Comparison of ENCODE assay signal across 12 cellular contexts in genomic region chr14:38405851-38406630, GRCh38.
DNase-seq lines count a peak whose midpoint lies in the region; ATAC-seq and TF ChIP-seq lines count a peak whose summit lies in the region.
"Had no signal": no experiment of that assay in that cellular context is flagged by ENCODE, and none has a peak within 500 bp of the region (broad histone marks: within the 10 kb centered on the region; RNA-seq: fewer than 3 reads in every experiment).

No MANE protein-coding gene starts in this region.

- H3K9ac ChIP-seq in BLaER1 treated with 17β-estradiol and CSF1 and Interleukin-3, amounts not matched to agents 10 nM and 100 nM: no peak overlapping the region
- no peak overlapping the region for H3K9ac ChIP-seq in PC-3 (ENCODE audit: low read length)

- POLR2A ChIA-PET in PC-3 (lab: Charles Lee; ENCODE audit: unreplicated experiment): no interaction called here
- POLR2A ChIA-PET in T-cell (lab: Charles Lee): no interaction called here

- no peaks in the 10 kb centered on the region for H3K36me3 Mint-ChIP-seq in T-cell

- no peaks in the 10 kb centered on the region for H3K36me3 ChIP-seq in BLaER1 treated with 17β-estradiol and CSF1 and Interleukin-3, amounts not matched to agents 10 nM and 100 nM
- no peaks in the 10 kb centered on the region for H3K36me3 ChIP-seq in PC-3 (ENCODE audit: low read depth, low read length)
- H3K36me3 ChIP-seq: sigmoid colon had no signal

- peak; percentile 97 for DNase-seq in LHCN-M2 (ENCODE audit: low read depth)
- DNase-seq in PC-3: peak; percentile 20
- DNase-seq in iPS-NIHi11 (ENCODE audit: low spot score): peak; percentile 17
- no peak for DNase-seq in T-cell
- no peak for DNase-seq in stimulated activated naive CD4-positive, alpha-beta T cell treated with Interleukin-2 at 50 U/mL for 16 hours (lab: John Stamatoyannopoulos, UW)
- DNase-seq in DMS114 treated with DMSO at 0.1 percent for 48 hours (lab: John Stamatoyannopoulos, UW; ENCODE audit: unreplicated experiment): no peak
- DNase-seq: activated naive CD8-positive, alpha-beta T cell treated with anti-CD3 and anti-CD28 coated beads, Interleukin-2, amount 50 U/mL, for 24 hours; sigmoid colon had no signal

- no peaks in the 10 kb centered on the region for H3K9me3 ChIP-seq in BLaER1 treated with 17β-estradiol and CSF1 and Interleukin-3, amounts not matched to agents 10 nM and 100 nM (replicated peaks in 1 of 11)
- H3K9me3 ChIP-seq in PC-3 (ENCODE audit: low read length): no peaks in the 10 kb centered on the region
- H3K9me3 ChIP-seq: sigmoid colon had no signal

- no peak overlapping the region for H3K4me3 ChIP-seq in BLaER1 treated with 17β-estradiol and CSF1 and Interleukin-3, amounts not matched to agents 10 nM and 100 nM
- H3K4me3 ChIP-seq in PC-3 (ENCODE audit: low read length): no peak overlapping the region
- H3K4me3 ChIP-seq: K562, lung, sigmoid colon had no signal

- no peak overlapping the region for H3K4me3 Mint-ChIP-seq in T-cell
- H3K4me3 Mint-ChIP-seq: activated naive CD8-positive, alpha-beta T cell treated with anti-CD3 and anti-CD28 coated beads, Interleukin-2, amount 50 U/mL, for 24 hours had no signal

- H3K27ac ChIP-seq in BLaER1 treated with 17β-estradiol and CSF1 and Interleukin-3, amounts not matched to agents 10 nM and 100 nM: no peak overlapping the region
- H3K27ac ChIP-seq in PC-3 (ENCODE audit: low read length): peak overlapping the region; percentile 8; the same call in 1 of the 2 replicates
- H3K27ac ChIP-seq: sigmoid colon had no signal

- peaks cover 6 to 31% (median 20%) of the 10 kb centered on the region in 10 experiments; a peak in 18 of 20 replicates for H3K4me1 ChIP-seq in BLaER1 treated with 17β-estradiol and CSF1 and Interleukin-3, amounts not matched to agents 10 nM and 100 nM
- H3K4me1 ChIP-seq in PC-3 (ENCODE audit: insufficient read depth, low read length): peaks cover 22% of the 10 kb centered on the region; the same call in 1 of the 2 replicates

- ATAC-seq in PC-3 (no peak), T-cell (replicated peaks in 1 of 4) (no peak), GM21576 (IDR thresholded peaks at IDR 0.05; ENCODE audit: unreplicated experiment) (no peak)
- ATAC-seq: activated naive CD8-positive, alpha-beta T cell treated with anti-CD3 and anti-CD28 coated beads, Interleukin-2, amount 50 U/mL, for 24 hours; K562 had no signal

- H3K9me2 ChIP-seq in PC-3 (replicated peaks; ENCODE audit: low read length): no peaks in the 10 kb centered on the region

- CTCF ChIA-PET in PC-3 (lab: Charles Lee): no interaction called here
- CTCF ChIA-PET in T-cell (lab: Charles Lee): no interaction called here

- peaks cover 0 to 4% (median 0%) of the 10 kb centered on the region in 3 donors for H3K9me3 Mint-ChIP-seq in T-cell
- H3K9me3 Mint-ChIP-seq: activated naive CD8-positive, alpha-beta T cell treated with anti-CD3 and anti-CD28 coated beads, Interleukin-2, amount 50 U/mL, for 24 hours had no signal

- no peaks in the 10 kb centered on the region for H4K20me1 ChIP-seq in BLaER1 treated with 17β-estradiol and CSF1 and Interleukin-3, amounts not matched to agents 10 nM and 100 nM
- H4K20me1 ChIP-seq in PC-3 (ENCODE audit: low read length): no peaks in the 10 kb centered on the region

- no peaks in the 10 kb centered on the region for H3F3A ChIP-seq in PC-3 (ENCODE audit: low read length, unreplicated experiment)

- no peaks in the 10 kb centered on the region for H3K4me1 Mint-ChIP-seq in T-cell
- H3K4me1 Mint-ChIP-seq: activated naive CD8-positive, alpha-beta T cell treated with anti-CD3 and anti-CD28 coated beads, Interleukin-2, amount 50 U/mL, for 24 hours had no signal

- no peak overlapping the region for H3K27ac Mint-ChIP-seq in T-cell
- H3K27ac Mint-ChIP-seq: activated naive CD8-positive, alpha-beta T cell treated with anti-CD3 and anti-CD28 coated beads, Interleukin-2, amount 50 U/mL, for 24 hours had no signal

- BruUV-seq in PC-3 (replicated peaks; lab: Mats Ljungman, UMichigan): no TSS peak

- peaks cover 0 to 9% of the 10 kb centered on the region in 2 donors for H3K27me3 Mint-ChIP-seq in T-cell

- H3K4me2 ChIP-seq in BLaER1 treated with 17β-estradiol and CSF1 and Interleukin-3, amounts not matched to agents 10 nM and 100 nM: peak overlapping the region in 8 of 11 experiments; percentile 1 to 42 (median 21); a peak in 10 of 22 replicates
- H3K4me2 ChIP-seq in PC-3 (ENCODE audit: low read length): no peak overlapping the region

- 0 out of 2 replicates have a peak overlapping the region, but pooled peaks have one; percentile 23 for H2AFZ ChIP-seq in PC-3 (ENCODE audit: low read length)

- intact Hi-C loops in PC-3 (cut with micrococcal nuclease): no loop called here

- H3K79me2 ChIP-seq in PC-3 (ENCODE audit: low read length): no peaks in the 10 kb centered on the region

- TF ChIP-seq CTCF in PC-3 (conservative IDR thresholded peaks at IDR 0.05; ENCODE audit: low read depth, low read length): no peak

- no peaks in the 10 kb centered on the region for H3K27me3 ChIP-seq in BLaER1 treated with 17β-estradiol and CSF1 and Interleukin-3, amounts not matched to agents 10 nM and 100 nM
- no peaks in the 10 kb centered on the region for H3K27me3 ChIP-seq in PC-3 (ENCODE audit: low read length)
- H3K27me3 ChIP-seq: sigmoid colon had no signal

Comparison
In these comparisons a context has a peak if more than half of its experiments do, and no peak if none do; other contexts are left out.
1. DNase-seq: peak in LHCN-M2 (single experiment), PC-3 (single experiment) and iPS-NIHi11 (single experiment); none in T-cell (0 of 34), stimulated activated naive CD4-positive, alpha-beta T cell treated with Interleukin-2 at 50 U/mL for 16 hours (single experiment) and DMS114 treated with DMSO at 0.1 percent for 48 hours (single experiment).